In the genomic region with DNA sequence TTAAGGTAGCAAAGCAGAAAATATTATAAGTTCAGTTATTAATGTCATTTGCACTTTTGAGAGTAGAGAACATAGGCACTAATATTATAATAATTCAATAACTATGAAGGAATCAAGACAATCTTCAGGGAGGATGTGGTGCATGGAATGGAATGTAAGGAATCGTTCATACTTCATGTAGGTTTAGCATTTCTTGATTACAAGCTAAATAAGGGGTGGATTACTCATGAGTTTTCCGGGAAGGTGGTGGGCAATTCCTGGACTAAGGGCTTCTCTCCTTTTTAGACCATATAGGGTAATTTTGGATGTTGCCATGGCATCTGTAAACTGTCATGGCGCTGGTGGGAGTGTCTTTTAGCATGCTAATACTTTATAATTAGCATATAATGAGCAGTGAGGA, we compare ENCODE assay signal across 19 cellular contexts. TPM values are rescaled to one million over a fixed set of nuclear protein-coding genes. Genes with fewer than 3 reads are reported as not detected.
DNase-seq lines count a peak whose midpoint lies in the region; ATAC-seq, FAIRE-seq and TF ChIP-seq lines count a peak whose summit lies in the region.
"Had no signal": no experiment of that assay in that cellular context is flagged by ENCODE, and none has a peak within 500 bp of the region (broad histone marks: within the 10 kb centered on the region; RNA-seq: fewer than 3 reads in every experiment).

No MANE protein-coding gene starts in this region.

- H3K4me2 ChIP-seq in Loucy (ENCODE audit: low read depth, low read length, poor library complexity, severe bottlenecking) (peak overlapping the region; percentile 79), astrocyte (ENCODE audit: low read length) (peak overlapping the region; percentile 82)

- peaks cover 4% of the 10 kb centered on the region for H3K4me1 ChIP-seq in Loucy (ENCODE audit: insufficient read depth, low read length, poor library complexity, severe bottlenecking)
- H3K4me1 ChIP-seq in astrocyte (ENCODE audit: insufficient read depth, low read length) = peaks cover 11% of the 10 kb centered on the region

- peak overlapping the region; percentile 67 for H3K4me3 ChIP-seq in Loucy (ENCODE audit: low read length, poor library complexity, severe bottlenecking)
- H3K4me3 ChIP-seq in astrocyte (ENCODE audit: insufficient read depth, low read depth, low read length) = no peak overlapping the region

- H3K27me3 Mint-ChIP-seq in astrocyte (ENCODE audit: low read depth, unreplicated experiment) (peaks cover 42% of the 10 kb centered on the region), mesothelial cell of epicardium (ENCODE audit: low read depth) (peaks cover 80% of the 10 kb centered on the region), type B pancreatic cell (peaks cover 75% of the 10 kb centered on the region)

- H3K9me3 ChIP-seq in Loucy (ENCODE audit: insufficient read depth, low read depth, low read length) (no peaks in the 10 kb centered on the region), astrocyte (ENCODE audit: insufficient read depth, low read depth, low read length) (no peaks in the 10 kb centered on the region)
- H3K9me3 ChIP-seq: esophagus squamous epithelium had no signal

- ATAC-seq in left cardiac atrium = no peak
- no peak for ATAC-seq in stimulated activated effector memory CD8-positive, alpha-beta T cell treated with anti-CD3 and anti-CD28 coated beads, Interleukin-12 subunit alpha, Interleukin-12 subunit beta, amount 100 ng/mL, for 72 hours

- H3K4me1 Mint-ChIP-seq in astrocyte (ENCODE audit: low read depth, unreplicated experiment) (peaks cover 4% of the 10 kb centered on the region), mesothelial cell of epicardium (peaks cover 4% of the 10 kb centered on the region), type B pancreatic cell (ENCODE audit: unreplicated experiment) (peaks cover 4% of the 10 kb centered on the region)
- peaks cover 17% of the 10 kb centered on the region for H3K4me1 Mint-ChIP-seq in stimulated activated effector memory CD8-positive, alpha-beta T cell treated with anti-CD3 and anti-CD28 coated beads, Interleukin-12 subunit alpha, Interleukin-12 subunit beta, amount 100 ng/mL, for 72 hours

- H4K20me1 ChIP-seq in Loucy (ENCODE audit: insufficient read depth, low read length, poor library complexity, severe bottlenecking) = no peaks in the 10 kb centered on the region
- no peaks in the 10 kb centered on the region for H4K20me1 ChIP-seq in astrocyte (ENCODE audit: insufficient read depth, low read length)

- no peaks in the 10 kb centered on the region for H3F3A ChIP-seq in Loucy (ENCODE audit: low read depth)

- no peaks in the 10 kb centered on the region for H3K9me3 Mint-ChIP-seq in astrocyte (ENCODE audit: unreplicated experiment)
- H3K9me3 Mint-ChIP-seq in mesothelial cell of epicardium = no peaks in the 10 kb centered on the region
- no peaks in the 10 kb centered on the region for H3K9me3 Mint-ChIP-seq in type B pancreatic cell
- no peaks in the 10 kb centered on the region for H3K9me3 Mint-ChIP-seq in stimulated activated effector memory CD8-positive, alpha-beta T cell treated with anti-CD3 and anti-CD28 coated beads, Interleukin-12 subunit alpha, Interleukin-12 subunit beta, amount 100 ng/mL, for 72 hours
- H3K9me3 Mint-ChIP-seq: CD8-positive, alpha-beta T cell; stimulated activated memory B cell treated with anti-CD40 and anti-IgM and Interleukin-4, amounts not matched to agents 10 μg/mL and 1 μg/mL and 100 μg/mL, for 72 hours; T-helper 1 cell treated with Interleukin-12 subunit alpha and Interleukin-12 subunit beta and Interleukin-4 antibody, amounts not matched to agents 30 μg/mL and 1 μg/mL, for 36 hours had no signal

- no peaks in the 10 kb centered on the region for H3K36me3 Mint-ChIP-seq in astrocyte (ENCODE audit: low read depth, unreplicated experiment)
- H3K36me3 Mint-ChIP-seq in mesothelial cell of epicardium = no peaks in the 10 kb centered on the region
- no peaks in the 10 kb centered on the region for H3K36me3 Mint-ChIP-seq in type B pancreatic cell
- H3K36me3 Mint-ChIP-seq in stimulated activated effector memory CD8-positive, alpha-beta T cell treated with anti-CD3 and anti-CD28 coated beads, Interleukin-12 subunit alpha, Interleukin-12 subunit beta, amount 100 ng/mL, for 72 hours = no peaks in the 10 kb centered on the region
- H3K36me3 Mint-ChIP-seq: CD8-positive, alpha-beta T cell; stimulated activated memory B cell treated with anti-CD40 and anti-IgM and Interleukin-4, amounts not matched to agents 10 μg/mL and 1 μg/mL and 100 μg/mL, for 72 hours had no signal

- TF ChIP-seq CTCF in Loucy (conservative IDR thresholded peaks at IDR 0.05; ENCODE audit: low read length) (no peak), astrocyte (IDR thresholded peaks at IDR 0.05; ENCODE audit: insufficient read depth, low read depth, low read length) (no peak), mesothelial cell of epicardium (IDR thresholded peaks at IDR 0.05; ENCODE audit: unreplicated experiment) (no peak), type B pancreatic cell (conservative IDR thresholded peaks at IDR 0.05) (no peak)

- H3K4me3 Mint-ChIP-seq in astrocyte (ENCODE audit: unreplicated experiment) (peak overlapping the region; percentile 67), mesothelial cell of epicardium (peak overlapping the region; percentile 13), type B pancreatic cell (no peak overlapping the region)
- H3K4me3 Mint-ChIP-seq in stimulated activated effector memory CD8-positive, alpha-beta T cell treated with anti-CD3 and anti-CD28 coated beads, Interleukin-12 subunit alpha, Interleukin-12 subunit beta, amount 100 ng/mL, for 72 hours = no peak overlapping the region
- H3K4me3 Mint-ChIP-seq: CD8-positive, alpha-beta T cell; T-helper 1 cell treated with Interleukin-12 subunit alpha and Interleukin-12 subunit beta and Interleukin-4 antibody, amounts not matched to agents 30 μg/mL and 1 μg/mL, for 36 hours had no signal

- H3K9ac ChIP-seq in Loucy (ENCODE audit: low read depth, low read length, poor library complexity, severe bottlenecking) (peak overlapping the region; percentile 44), astrocyte (ENCODE audit: low read length) (peak overlapping the region; percentile 18)

- H3K27ac Mint-ChIP-seq in astrocyte (ENCODE audit: unreplicated experiment) = no peak overlapping the region
- H3K27ac Mint-ChIP-seq in mesothelial cell of epicardium = no peak overlapping the region
- H3K27ac Mint-ChIP-seq in type B pancreatic cell = no peak overlapping the region
- no peak overlapping the region for H3K27ac Mint-ChIP-seq in stimulated activated effector memory CD8-positive, alpha-beta T cell treated with anti-CD3 and anti-CD28 coated beads, Interleukin-12 subunit alpha, Interleukin-12 subunit beta, amount 100 ng/mL, for 72 hours
- H3K27ac Mint-ChIP-seq: CD8-positive, alpha-beta T cell; stimulated activated memory B cell treated with anti-CD40 and anti-IgM and Interleukin-4, amounts not matched to agents 10 μg/mL and 1 μg/mL and 100 μg/mL, for 72 hours; T-helper 1 cell treated with Interleukin-12 subunit alpha and Interleukin-12 subunit beta and Interleukin-4 antibody, amounts not matched to agents 30 μg/mL and 1 μg/mL, for 36 hours had no signal

- H3K36me3 ChIP-seq in Loucy (ENCODE audit: insufficient read depth, low read length) (no peaks in the 10 kb centered on the region), astrocyte (ENCODE audit: insufficient read depth, low read length) (no peaks in the 10 kb centered on the region)
- H3K36me3 ChIP-seq: esophagus squamous epithelium, WERI-Rb-1 had no signal

- H2AFZ ChIP-seq in Loucy (ENCODE audit: low read length) (peak overlapping the region; percentile 88), astrocyte (ENCODE audit: low read depth, low read length) (no peak overlapping the region)

- no peak for FAIRE-seq in astrocyte (lab: Jason Lieb, UNC)

- DNase-seq in EL = peak; percentile 41
- DNase-seq in astrocyte (ENCODE audit: low read depth) = peak; percentile 42
- no peak for DNase-seq in mesothelial cell of epicardium (ENCODE audit: low spot score in 2 of 2, unreplicated experiment in 2 of 2)
- no peak for DNase-seq in type B pancreatic cell (ENCODE audit: extremely low spot score, unreplicated experiment)
- DNase-seq in left cardiac atrium = no peak
- DNase-seq in effector CD4-positive, alpha-beta T cell = no peak
- no peak for DNase-seq in stimulated activated effector memory CD8-positive, alpha-beta T cell treated with anti-CD3 and anti-CD28 coated beads, Interleukin-12 subunit alpha, Interleukin-12 subunit beta, amount 100 ng/mL, for 72 hours (ENCODE audit: low spot score in 2 of 2)
- DNase-seq: esophagus squamous epithelium had no signal

- intact Hi-C loops in left cardiac atrium (cut with DNase I) = loop anchor here in 1 of 2 donors (5.0 kb wide), 2 partner anchors 286 to 381 kb away; no protein-coding TSS in a partner anchor

- no peaks in the 10 kb centered on the region for H3K9me2 ChIP-seq in Loucy (replicated peaks; ENCODE audit: low read depth, low read length)

- H3K27me3 ChIP-seq in Loucy (ENCODE audit: insufficient read depth, low read length, poor library complexity, severe bottlenecking) = no peaks in the 10 kb centered on the region
- peaks cover 23% of the 10 kb centered on the region for H3K27me3 ChIP-seq in astrocyte (ENCODE audit: insufficient read depth, low read length)

- no peak overlapping the region for H3K27ac ChIP-seq in astrocyte (ENCODE audit: low read depth, low read length)
- H3K27ac ChIP-seq: esophagus squamous epithelium, WERI-Rb-1 had no signal

- H3K79me2 ChIP-seq in Loucy (ENCODE audit: insufficient read depth, low read length) = no peaks in the 10 kb centered on the region
- no peaks in the 10 kb centered on the region for H3K79me2 ChIP-seq in astrocyte (ENCODE audit: insufficient read depth, low read length)

RNA-seq across cellular contexts. Expression of a gene that starts 9.1 kb away (rescaled TPM):
- total RNA-seq in astrocyte (not detected in 2 replicates), mesothelial cell of epicardium (not detected in 3 replicates), type B pancreatic cell (ENCODE audit: low replicate concordance) (not detected in 2 replicates), left cardiac atrium (not detected)
- total RNA-seq: CD8-positive, alpha-beta T cell; esophagus squamous epithelium; IMR-90; left ventricle myocardium superior; NCI-H460; occipital lobe; right cardiac atrium; Right ventricle myocardium superior had no signal

RNA-seq across cellular contexts. Expression of a gene that starts 23.7 kb away (rescaled TPM):
- total RNA-seq in astrocyte = not detected in 2 replicates
- total RNA-seq in mesothelial cell of epicardium = not detected in 3 replicates
- 1.4 and 2.1 TPM in 2 replicates for total RNA-seq in type B pancreatic cell (ENCODE audit: low replicate concordance)
- 100 to 1,000 TPM in 1 of 2 donors, 10 to 100 TPM in 1; 94.5 to 151 TPM for total RNA-seq in left cardiac atrium
- total RNA-seq: IMR-90 had no signal

RNA-seq across cellular contexts. Expression of a gene that starts 44.3 kb away (rescaled TPM):
- total RNA-seq in astrocyte (not detected in 2 replicates), mesothelial cell of epicardium (not detected in 3 replicates), type B pancreatic cell (ENCODE audit: low replicate concordance) (not detected in 2 replicates), left cardiac atrium (not detected)
- total RNA-seq: CD8-positive, alpha-beta T cell; esophagus squamous epithelium; IMR-90; left ventricle myocardium superior; NCI-H460; occipital lobe; right cardiac atrium; Right ventricle myocardium superior had no signal

Comparison
In these comparisons a context has a peak if more than half of its experiments do, and no peak if none do; other contexts are left out.
1. DNase-seq: peak in EL (single experiment) and astrocyte (single experiment); none in mesothelial cell of epicardium (0 of 2), type B pancreatic cell (single experiment), left cardiac atrium (single experiment), effector CD4-positive, alpha-beta T cell (single experiment) and stimulated activated effector memory CD8-positive, alpha-beta T cell treated with anti-CD3 and anti-CD28 coated beads, Interleukin-12 subunit alpha, Interleukin-12 subunit beta, amount 100 ng/mL, for 72 hours (0 of 2).
2. H3K4me3 Mint-ChIP-seq: peak in astrocyte (single experiment) and mesothelial cell of epicardium (single experiment); none in type B pancreatic cell (single experiment) and stimulated activated effector memory CD8-positive, alpha-beta T cell treated with anti-CD3 and anti-CD28 coated beads, Interleukin-12 subunit alpha, Interleukin-12 subunit beta, amount 100 ng/mL, for 72 hours (single experiment).
3. RNA of a gene that starts 23.7 kb away (total RNA-seq): 94.5 to 151 TPM in left cardiac atrium; 1.4 to 2.1 TPM in type B pancreatic cell, not detected in mesothelial cell of epicardium and not detected in astrocyte; every median in the first group is over 10 times any median in the second.